Comparison of ENCODE assay signal across 9 cellular contexts in the genomic region with DNA sequence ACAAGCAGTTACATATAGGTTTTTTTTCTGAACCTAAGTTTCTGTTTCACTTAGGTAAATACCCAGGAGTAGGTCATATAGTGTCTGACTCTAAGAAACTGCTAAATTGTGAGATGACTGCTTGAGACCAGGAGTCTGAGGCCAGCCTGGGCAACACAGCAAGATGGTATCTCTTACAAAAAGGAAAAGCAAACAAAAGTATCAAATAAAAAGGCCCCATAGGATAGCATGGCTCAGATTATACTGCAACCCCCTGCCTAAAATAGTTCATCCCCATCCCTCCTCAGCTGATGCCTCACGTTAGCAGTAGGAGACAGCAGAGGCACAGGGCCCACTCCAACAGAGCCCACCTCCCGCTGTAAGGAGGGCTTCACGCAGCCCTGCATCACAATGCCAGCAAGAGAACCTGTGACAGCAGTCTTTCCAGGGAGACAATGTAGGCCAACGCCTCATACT.
DNase-seq lines count a peak whose midpoint lies in the region; ATAC-seq and TF ChIP-seq lines count a peak whose summit lies in the region.
"Had no signal": no experiment of that assay in that cellular context is flagged by ENCODE, and none has a peak within 500 bp of the region (broad histone marks: within the 10 kb centered on the region; RNA-seq: fewer than 3 reads in every experiment).

No MANE protein-coding gene starts in this region.

- POLR2A ChIA-PET in CD4-positive, alpha-beta memory T cell (lab: Charles Lee; ENCODE audit: partially characterized antibody) = interaction anchor here (0.6 to 5.4 kb wide), 4 partner anchors 9 to 284 kb away, joined by 3 to 21 read pairs (median 5); no protein-coding TSS in a partner anchor
- POLR2A ChIA-PET in activated CD8-positive, alpha-beta T cell treated with anti-CD3 and anti-CD28 coated beads for 36 hours (lab: Charles Lee) = interaction anchor here (1.0 to 1.3 kb wide), 3 partner anchors 8 to 32 kb away, joined by 3 to 5 read pairs (median 3); no protein-coding TSS in a partner anchor

- H3K4me1 ChIP-seq in CD4-positive, alpha-beta memory T cell (ENCODE audit: insufficient read depth, low read length) = peaks cover 60% of the 10 kb centered on the region
- H3K4me1 ChIP-seq in upper lobe of right lung = peaks cover 12% of the 10 kb centered on the region

- H3K27ac Mint-ChIP-seq in CD4-positive, alpha-beta memory T cell = peak overlapping the region; percentile 80 to 92 (median 87)
- H3K27ac Mint-ChIP-seq in activated CD8-positive, alpha-beta T cell treated with anti-CD3 and anti-CD28 coated beads for 36 hours = peak overlapping the region; percentile 84

- peaks cover 0 to 5% (median 0%) of the 10 kb centered on the region in 8 donors for H3K9me3 Mint-ChIP-seq in CD4-positive, alpha-beta memory T cell
- H3K9me3 Mint-ChIP-seq in activated CD8-positive, alpha-beta T cell treated with anti-CD3 and anti-CD28 coated beads for 36 hours = peaks cover 5% of the 10 kb centered on the region

- peak in 3 of 5 donors; percentile 12 to 17 (median 14) for DNase-seq in CD4-positive, alpha-beta memory T cell
- DNase-seq in activated CD8-positive, alpha-beta T cell treated with anti-CD3 and anti-CD28 coated beads for 36 hours = peak; percentile 64
- DNase-seq in NAMALWA (ENCODE audit: low spot score) (no peak), retina (no peak), upper lobe of right lung (no peak), ACHN (no peak)
- DNase-seq: KBM-7 had no signal

- H3K4me3 Mint-ChIP-seq in CD4-positive, alpha-beta memory T cell = peak overlapping the region; percentile 11 to 80 (median 66)
- peak overlapping the region; percentile 55 for H3K4me3 Mint-ChIP-seq in activated CD8-positive, alpha-beta T cell treated with anti-CD3 and anti-CD28 coated beads for 36 hours

- no peaks in the 10 kb centered on the region for H3K36me3 ChIP-seq in CD4-positive, alpha-beta memory T cell (ENCODE audit: insufficient read depth, low read length)
- H3K36me3 ChIP-seq in upper lobe of right lung = no peaks in the 10 kb centered on the region

- no peak for TF ChIP-seq CTCF in activated CD8-positive, alpha-beta T cell treated with anti-CD3 and anti-CD28 coated beads for 36 hours (IDR thresholded peaks at IDR 0.05)
- TF ChIP-seq CTCF in upper lobe of right lung (IDR thresholded peaks at IDR 0.05) = no peak

- no peaks in the 10 kb centered on the region for H3K27me3 ChIP-seq in CD4-positive, alpha-beta memory T cell (ENCODE audit: insufficient read depth, low read length)
- H3K27me3 ChIP-seq in upper lobe of right lung = no peaks in the 10 kb centered on the region

- H3K27ac ChIP-seq in CD4-positive, alpha-beta memory T cell (ENCODE audit: low read depth, low read length) = peak overlapping the region; percentile 12
- no peak overlapping the region for H3K27ac ChIP-seq in upper lobe of right lung

- no peaks in the 10 kb centered on the region for H3K9me3 ChIP-seq in CD4-positive, alpha-beta memory T cell (ENCODE audit: control insufficient read depth in 1 of 2, low read length in 2 of 2)
- no peaks in the 10 kb centered on the region for H3K9me3 ChIP-seq in upper lobe of right lung

- in situ Hi-C loops in ACHN (cut with HindIII; ENCODE audit: low pct_ligation_motif_present, low pct_unique_long_range_greater_than_20kb, low sequenced_read_pairs) = no loop called here

- intact Hi-C loops in CD4-positive, alpha-beta memory T cell (cut with micrococcal nuclease) = no loop called here
- intact Hi-C loops in activated CD8-positive, alpha-beta T cell treated with anti-CD3 and anti-CD28 coated beads for 36 hours (cut with micrococcal nuclease) = loop anchor here (5.0 kb wide), 2 partner anchors 54 to 356 kb away; no protein-coding TSS in a partner anchor
- intact Hi-C loops in upper lobe of right lung (cut with DNase I) = no loop called here

- ATAC-seq in GM19324 (IDR thresholded peaks at IDR 0.05; ENCODE audit: low FRiP score, unreplicated experiment) = peak; percentile 76
- ATAC-seq in HG02973 (IDR thresholded peaks at IDR 0.05; ENCODE audit: unreplicated experiment) = peak; percentile 89
- ATAC-seq in activated CD8-positive, alpha-beta T cell treated with anti-CD3 and anti-CD28 coated beads for 36 hours = peak; percentile 88
- ATAC-seq in upper lobe of right lung = no peak

- peaks cover 42 to 66% (median 53%) of the 10 kb centered on the region in 4 donors for H3K4me1 Mint-ChIP-seq in CD4-positive, alpha-beta memory T cell
- H3K4me1 Mint-ChIP-seq in activated CD8-positive, alpha-beta T cell treated with anti-CD3 and anti-CD28 coated beads for 36 hours (ENCODE audit: low read depth) = peaks cover 50% of the 10 kb centered on the region

- H3K36me3 Mint-ChIP-seq in CD4-positive, alpha-beta memory T cell = peaks cover 3 to 5% of the 10 kb centered on the region in 2 donors
- peaks cover 9% of the 10 kb centered on the region for H3K36me3 Mint-ChIP-seq in activated CD8-positive, alpha-beta T cell treated with anti-CD3 and anti-CD28 coated beads for 36 hours (ENCODE audit: low read depth)

- CTCF ChIA-PET in CD4-positive, alpha-beta memory T cell (lab: Charles Lee; ENCODE audit: partially characterized antibody) = interaction anchor here (0.8 to 1.7 kb wide), 4 partner anchors 9 to 29 kb away, joined by 4 read pairs; no protein-coding TSS in a partner anchor
- CTCF ChIA-PET in activated CD8-positive, alpha-beta T cell treated with anti-CD3 and anti-CD28 coated beads for 36 hours (lab: Charles Lee) = interaction anchor here (0.6 to 1.9 kb wide), 4 partner anchors 10 to 99 kb away, joined by 3 to 8 read pairs (median 4); no protein-coding TSS in a partner anchor

- no peaks in the 10 kb centered on the region for H3K27me3 Mint-ChIP-seq in CD4-positive, alpha-beta memory T cell
- H3K27me3 Mint-ChIP-seq in activated CD8-positive, alpha-beta T cell treated with anti-CD3 and anti-CD28 coated beads for 36 hours = no peaks in the 10 kb centered on the region

- no peak overlapping the region for H3K4me3 ChIP-seq in CD4-positive, alpha-beta memory T cell (ENCODE audit: low read length in 2 of 2)
- no peak overlapping the region for H3K4me3 ChIP-seq in upper lobe of right lung

Comparison
In these comparisons a context has a peak if more than half of its experiments do, and no peak if none do; other contexts are left out.
1. DNase-seq: peak in CD4-positive, alpha-beta memory T cell (3 of 5) and activated CD8-positive, alpha-beta T cell treated with anti-CD3 and anti-CD28 coated beads for 36 hours (single experiment); none in NAMALWA (single experiment), retina (single experiment), upper lobe of right lung (single experiment) and ACHN (single experiment).